30 cellular contexts compared by ENCODE assay signal in genomic region chr5:41661221-41661620, GRCh38.
"Had no signal": no experiment of that assay in that cellular context is flagged by ENCODE, and none has a peak within 500 bp of the region (broad histone marks: within the 10 kb centered on the region; RNA-seq: fewer than 3 reads in every experiment).

No MANE protein-coding gene starts in this region.

- H3K36me3 ChIP-seq: adrenal gland, ascending aorta, brain microvascular endothelial cell, breast epithelium, cardiac muscle cell had no signal

- H3K27ac ChIP-seq: adrenal gland, ascending aorta, body of pancreas, brain microvascular endothelial cell, breast epithelium, cardiac muscle cell had no signal

- DNase-seq: activated effector memory CD4-positive, alpha-beta T cell treated with anti-CD3 and anti-CD28 coated beads, Interleukin-2, amount 50 U/mL, for 16 hours; activated effector memory CD4-positive, alpha-beta T cell treated with Interleukin-2 at 50 U/mL for 16 hours; activated gamma-delta T cell; activated gamma-delta T cell treated with Interleukin-2 at 50 U/mL for 16 hours; activated naive CD4-positive, alpha-beta T cell; activated naive CD4-positive, alpha-beta T cell treated with anti-CD3 and anti-CD28 coated beads for 36 hours; activated naive CD4-positive, alpha-beta T cell treated with anti-CD3 and anti-CD28 coated beads, Interleukin-2, amount 10 ng/mL, durations not matched to agents 7 days and 5 days; activated naive CD4-positive, alpha-beta T cell treated with anti-CD3 and anti-CD28 coated beads, Interleukin-2, amount 50 U/mL, for 16 hours; activated naive CD4-positive, alpha-beta T cell treated with Interleukin-2 at 50 U/mL for 16 hours; activated naive CD8-positive, alpha-beta T cell treated with anti-CD3 and anti-CD28 coated beads for 36 hours; activated naive CD8-positive, alpha-beta T cell treated with anti-CD3 and anti-CD28 coated beads, Interleukin-2, amount 10 ng/mL, durations not matched to agents 7 days and 5 days; activated naive CD8-positive, alpha-beta T cell treated with anti-CD3 and anti-CD28 coated beads, Interleukin-2, amount 50 U/mL, for 24 hours; activated T-cell treated with anti-CD3 and anti-CD28 coated beads, Interleukin-2, amount 50 U/mL, for 1 hour; activated T-cell treated with anti-CD3 and anti-CD28 coated beads, Interleukin-2, amount 50 U/mL, for 24 hours; activated T-cell treated with anti-CD3 and anti-CD28 coated beads, Interleukin-2, amount 50 U/mL, for 4 hours; activated T-cell treated with anti-CD3 and anti-CD28 coated beads, Interleukin-2, amount 50 U/mL, for 48 hours; activated T-cell treated with anti-CD3 and anti-CD28 coated beads, Interleukin-2, amount 50 U/mL, for 72 hours; adrenal gland; amniotic stem cell; amygdala; anterior cingulate cortex; aorta; body of pancreas; brain microvascular endothelial cell; caudate nucleus; central memory CD4-positive, alpha-beta T cell; cerebellar nuclear complex had no signal

- H3K9me3 ChIP-seq: adrenal gland, ascending aorta, body of pancreas, breast epithelium had no signal

- H3K4me1 ChIP-seq: adrenal gland, ascending aorta, body of pancreas, breast epithelium had no signal

- H3K27me3 ChIP-seq: adrenal gland, ascending aorta, body of pancreas, brain microvascular endothelial cell, breast epithelium, cardiac muscle cell had no signal

- H3K4me3 ChIP-seq: adrenal gland, ascending aorta, body of pancreas, breast epithelium, cardiac muscle cell had no signal
